18 cellular contexts compared by ENCODE assay signal in genomic region chr4:140302151-140302859, GRCh38.
A peak's percentile ranks its signal among the peaks of the same experiment; 100 is the strongest.
DNase-seq lines count a peak whose midpoint lies in the region; ATAC-seq and TF ChIP-seq lines count a peak whose summit lies in the region.
"Had no signal": no experiment of that assay in that cellular context is flagged by ENCODE, and none has a peak within 500 bp of the region (broad histone marks: within the 10 kb centered on the region; RNA-seq: fewer than 3 reads in every experiment).

No MANE protein-coding gene starts in this region.

- no peak for TF ChIP-seq POLR2A in gastrocnemius medialis (IDR thresholded peaks at IDR 0.05)

- CTCF ChIA-PET in A673 (lab: Charles Lee), result no interaction called here

- H3K9me3 ChIP-seq in gastrocnemius medialis (no peaks in the 10 kb centered on the region), A673 (ENCODE audit: low read depth, low read length, poor library complexity, severe bottlenecking) (no peaks in the 10 kb centered on the region)

- ATAC-seq in gastrocnemius medialis, result peak; percentile 65 to 80
- no peak for ATAC-seq in GM18519 (IDR thresholded peaks at IDR 0.05; ENCODE audit: low FRiP score, unreplicated experiment)
- ATAC-seq in GM21528 (IDR thresholded peaks at IDR 0.05; ENCODE audit: low FRiP score, unreplicated experiment), result no peak

- no TSS peak for BruUV-seq in A673 (replicated peaks; lab: Mats Ljungman, UMichigan)

- H3K4me1 ChIP-seq in gastrocnemius medialis (peaks cover 0 to 12% of the 10 kb centered on the region in 2 donors), A673 (ENCODE audit: insufficient read depth, low read length, poor library complexity, severe bottlenecking) (no peaks in the 10 kb centered on the region)

- H3K27me3 ChIP-seq in gastrocnemius medialis (no peaks in the 10 kb centered on the region), A673 (replicated peaks; ENCODE audit: insufficient read depth, low read depth, low read length, poor library complexity) (no peaks in the 10 kb centered on the region)

- intact Hi-C loops in gastrocnemius medialis (cut with DNase I; ENCODE audit: low total_unique reads) (no loop called here), A673 (cut with micrococcal nuclease; ENCODE audit: unreplicated experiment) (no loop called here)

- TF ChIP-seq CTCF in gastrocnemius medialis (IDR thresholded peaks at IDR 0.05 in 4 of 5, conservative IDR thresholded peaks at IDR 0.05 in 1 of 5), result no peak
- no peak for TF ChIP-seq CTCF in A673 (conservative IDR thresholded peaks at IDR 0.05; ENCODE audit: low read depth, low read length)

- peak; percentile 87 for DNase-seq in COLO829 (ENCODE audit: low spot score)
- peak in 1 of 61 donors; percentile 13 for DNase-seq in caudate nucleus (lab: John Stamatoyannopoulos, UW)
- DNase-seq in inferior parietal cortex (ENCODE audit: extremely low spot score), result peak; percentile 69
- DNase-seq in gastrocnemius medialis, result no peak
- DNase-seq in A673 (ENCODE audit: low spot score), result no peak
- DNase-seq in HuH-7.5 (ENCODE audit: low spot score), result no peak
- DNase-seq: EL, GF-D8, NCI-H1092 treated with DMSO at 0.1 percent for 48 hours, NCI-H1436 treated with DMSO at 0.1 percent for 48 hours, NCI-H1930, NCI-H345, NCI-H524, OCI-M1, Right ventricle myocardium superior had no signal

- H3K27ac ChIP-seq in caudate nucleus (ENCODE audit: low read depth, low read length), result peak overlapping the region; percentile 49
- H3K27ac ChIP-seq in gastrocnemius medialis, result peak overlapping the region in 1 of 4 donors; percentile 31
- H3K27ac ChIP-seq in A673 (ENCODE audit: low read depth, low read length, poor library complexity, severe bottlenecking), result no peak overlapping the region
- H3K27ac ChIP-seq: KMS-11 had no signal

- H3K4me3 ChIP-seq in gastrocnemius medialis, result no peak overlapping the region
- H3K4me3 ChIP-seq in A673 (ENCODE audit: low read depth, low read length, poor library complexity, severe bottlenecking), result no peak overlapping the region

- H3K36me3 ChIP-seq in gastrocnemius medialis (no peaks in the 10 kb centered on the region), A673 (ENCODE audit: insufficient read depth, low read length, poor library complexity, severe bottlenecking) (no peaks in the 10 kb centered on the region)

- POLR2A ChIA-PET in A673 (lab: Charles Lee; ENCODE audit: low non-redundant PET), result no interaction called here

- in situ Hi-C loops in gastrocnemius medialis (cut with MboI; ENCODE audit: low sequenced_read_pairs in 4 of 4), result no loop called here

Comparison
In these comparisons a context has a peak if more than half of its experiments do, and no peak if none do; other contexts are left out.
1. DNase-seq: peak in COLO829 (single experiment) and inferior parietal cortex (single experiment); none in gastrocnemius medialis (0 of 2), A673 (single experiment) and HuH-7.5 (single experiment).
2. ATAC-seq: peak in gastrocnemius medialis (2 of 2); none in GM18519 (single experiment) and GM21528 (single experiment).